ENCODE assay signal across 27 cellular contexts in genomic region chr4:188454573-188454972, GRCh38.
"Had no signal": no experiment of that assay in that cellular context is flagged by ENCODE, and none has a peak within 500 bp of the region (broad histone marks: within the 10 kb centered on the region; RNA-seq: fewer than 3 reads in every experiment).

No MANE protein-coding gene starts in this region.

- H3K9ac ChIP-seq: KMS-11 had no signal

- H3K27me3 ChIP-seq: ascending aorta, body of pancreas, MG63 had no signal

- H3K4me3 Mint-ChIP-seq: activated CD4-positive, alpha-beta memory T cell treated with anti-CD3 and anti-CD28 coated beads, Interleukin-2, amount 10 ng/mL, durations not matched to agents 7 days and 5 days; activated CD4-positive, alpha-beta T cell treated with anti-CD3 and anti-CD28 coated beads for 36 hours; activated naive CD4-positive, alpha-beta T cell treated with anti-CD3 and anti-CD28 coated beads, Interleukin-2, amount 50 U/mL, for 24 hours; activated T-cell treated with anti-CD3 and anti-CD28 coated beads, Interleukin-2, amount 50 U/mL, for 24 hours; activated T-helper 1 cell treated with anti-CD3 and anti-CD28 coated beads, Interleukin-12 subunit alpha, Interleukin-12 subunit beta, Interleukin-2, Interleukin-4 antibody, amounts not matched to agents 30 ng/mL and 10 ng/mL and 1 ng/mL, durations not matched to agents 14 hours and 24 hours and 36 hours; central memory CD8-positive, alpha-beta T cell; T-helper 17 cell had no signal

- H3K36me3 Mint-ChIP-seq: activated naive CD4-positive, alpha-beta T cell treated with anti-CD3 and anti-CD28 coated beads, Interleukin-2, amount 50 U/mL, for 24 hours had no signal

- H3K4me1 ChIP-seq: ascending aorta, body of pancreas had no signal

- H3K36me3 ChIP-seq: ascending aorta, MG63 had no signal

- H3K9me3 ChIP-seq: ascending aorta, body of pancreas, MG63 had no signal

- H3K27ac ChIP-seq: ascending aorta, body of pancreas, KMS-11 had no signal

- H3K4me2 ChIP-seq: KMS-11 had no signal

- ATAC-seq: activated CD4-positive, alpha-beta T cell treated with anti-CD3 and anti-CD28 coated beads for 36 hours; body of pancreas; Panc1; Right ventricle myocardium inferior; T-helper 17 cell had no signal

- H3K4me3 ChIP-seq: ascending aorta, body of pancreas, MG63 had no signal

- H3K27ac Mint-ChIP-seq: activated CD4-positive, alpha-beta memory T cell treated with anti-CD3 and anti-CD28 coated beads, Interleukin-2, amount 10 ng/mL, durations not matched to agents 7 days and 5 days; activated CD4-positive, alpha-beta T cell treated with anti-CD3 and anti-CD28 coated beads for 36 hours; activated naive CD4-positive, alpha-beta T cell treated with anti-CD3 and anti-CD28 coated beads, Interleukin-2, amount 50 U/mL, for 24 hours; activated T-cell treated with anti-CD3 and anti-CD28 coated beads, Interleukin-2, amount 50 U/mL, for 24 hours; activated T-helper 1 cell treated with anti-CD3 and anti-CD28 coated beads, Interleukin-12 subunit alpha, Interleukin-12 subunit beta, Interleukin-2, Interleukin-4 antibody, amounts not matched to agents 30 ng/mL and 10 ng/mL and 1 ng/mL, durations not matched to agents 14 hours and 24 hours and 36 hours; T-helper 17 cell had no signal

- H3K4me1 Mint-ChIP-seq: activated CD4-positive, alpha-beta memory T cell treated with anti-CD3 and anti-CD28 coated beads, Interleukin-2, amount 10 ng/mL, durations not matched to agents 7 days and 5 days; activated CD4-positive, alpha-beta T cell treated with anti-CD3 and anti-CD28 coated beads for 36 hours; activated naive CD4-positive, alpha-beta T cell treated with anti-CD3 and anti-CD28 coated beads, Interleukin-2, amount 50 U/mL, for 24 hours; central memory CD8-positive, alpha-beta T cell; T-helper 17 cell had no signal

- DNase-seq: activated CD4-positive, alpha-beta memory T cell treated with anti-CD3 and anti-CD28 coated beads, Interleukin-2, amount 10 ng/mL, durations not matched to agents 7 days and 5 days; activated CD4-positive, alpha-beta T cell treated with anti-CD3 and anti-CD28 coated beads for 36 hours; activated CD4-positive, alpha-beta T cell treated with anti-CD3 and anti-CD28 coated beads, Interleukin-2, amount 50 U/mL, for 1 hour; activated CD8-positive, alpha-beta memory T cell treated with anti-CD3 and anti-CD28 coated beads, Interleukin-2, amount 50 U/mL, for 48 hours; activated effector memory CD4-positive, alpha-beta T cell treated with Interleukin-2 at 50 U/mL for 16 hours; activated naive CD4-positive, alpha-beta T cell; activated T-cell treated with anti-CD3 and anti-CD28 coated beads, Interleukin-2, amount 50 U/mL, for 24 hours; amniotic stem cell; body of pancreas; MG63; NCI-H1105; NCI-H1436 treated with DMSO at 0.1 percent for 48 hours; NCI-H187; NCI-H2081; NCI-H510A treated with DMSO at 0.1 percent for 48 hours; NCI-H69; NK-92 treated with Interleukin-12 subunit alpha and Interleukin-12 subunit beta, amount 100 ng/mL, for 24 hours; OCI-M1; T-helper 17 cell; T1000 had no signal

- H3K27me3 Mint-ChIP-seq: activated CD4-positive, alpha-beta memory T cell treated with anti-CD3 and anti-CD28 coated beads, Interleukin-2, amount 10 ng/mL, durations not matched to agents 7 days and 5 days; activated CD4-positive, alpha-beta T cell treated with anti-CD3 and anti-CD28 coated beads for 36 hours; activated T-cell treated with anti-CD3 and anti-CD28 coated beads, Interleukin-2, amount 50 U/mL, for 24 hours; central memory CD8-positive, alpha-beta T cell; T-helper 17 cell had no signal
